In genomic region chr17:7858487-7858832, GRCh38 we compare ENCODE assay signal across 8 cellular contexts. TPM values are rescaled to one million over a fixed set of nuclear protein-coding genes. Genes with fewer than 3 reads are reported as not detected.
DNase-seq lines count a peak whose midpoint lies in the region; ATAC-seq and TF ChIP-seq lines count a peak whose summit lies in the region.

No MANE protein-coding gene starts in this region.

- ATAC-seq in body of pancreas = peak; percentile 11

- H3K27ac ChIP-seq in body of pancreas (peak overlapping the region; percentile 82 to 96 (median 94)), stomach smooth muscle (ENCODE audit: low read length) (peak overlapping the region; percentile 89)

- intact Hi-C loops in body of pancreas (cut with DNase I) = loop anchor here (5.0 kb wide), 1 partner anchor 36 kb away; no protein-coding TSS in a partner anchor

- H3K9ac ChIP-seq in NT2/D1 (ENCODE audit: insufficient read length, low read depth) (peak overlapping the region; percentile 90), stomach smooth muscle (ENCODE audit: low read length in 2 of 2) (peak overlapping the region; percentile 68 to 93)

- no peaks in the 10 kb centered on the region for H3K9me3 ChIP-seq in NT2/D1 (ENCODE audit: insufficient read depth, low read length)
- no peaks in the 10 kb centered on the region for H3K9me3 ChIP-seq in body of pancreas
- H3K9me3 ChIP-seq in stomach smooth muscle (ENCODE audit: control insufficient read depth in 2 of 2, low read length in 2 of 2) = no peaks in the 10 kb centered on the region

- H3K4me1 ChIP-seq in NT2/D1 (ENCODE audit: insufficient read depth, insufficient read length) = no peaks in the 10 kb centered on the region
- peaks cover 34% of the 10 kb centered on the region for H3K4me1 ChIP-seq in body of pancreas
- H3K4me1 ChIP-seq in stomach smooth muscle (ENCODE audit: control insufficient read depth, insufficient read depth, low read length) = peaks cover 36% of the 10 kb centered on the region

- TF ChIP-seq POLR2A in body of pancreas (IDR thresholded peaks at IDR 0.05) = no peak

- H3K27me3 ChIP-seq in NT2/D1 (ENCODE audit: insufficient read depth, insufficient read length) = no peaks in the 10 kb centered on the region
- no peaks in the 10 kb centered on the region for H3K27me3 ChIP-seq in body of pancreas
- no peaks in the 10 kb centered on the region for H3K27me3 ChIP-seq in kidney epithelial cell (ENCODE audit: control insufficient read depth, insufficient read depth, low read length)
- no peaks in the 10 kb centered on the region for H3K27me3 ChIP-seq in stomach smooth muscle (ENCODE audit: control insufficient read depth in 1 of 2, insufficient read depth in 2 of 2, low read length in 2 of 2)

- H3K4me3 ChIP-seq in NT2/D1 (ENCODE audit: insufficient read length, low read depth) (peak overlapping the region; percentile 57), body of pancreas (peak overlapping the region in 1 of 2 donors; percentile 49), kidney epithelial cell (ENCODE audit: low read depth, low read length) (peak overlapping the region; percentile 66), stomach smooth muscle (ENCODE audit: low read length in 2 of 2) (peak overlapping the region; percentile 77 to 97)

- TF ChIP-seq CTCF in body of pancreas (IDR thresholded peaks at IDR 0.05) (peak; percentile 24 to 64 (median 43)), kidney epithelial cell (IDR thresholded peaks at IDR 0.05; ENCODE audit: insufficient read depth, low read length, poor library complexity, severe bottlenecking) (peak; percentile 55)

- DNase-seq in NCI-H2227 (lab: John Stamatoyannopoulos, UW; ENCODE audit: unreplicated experiment) (peak; percentile 51), NCI-H2227 treated with DMSO at 0.1 percent for 48 hours (lab: John Stamatoyannopoulos, UW) (no peak), NT2/D1 (ENCODE audit: low read depth, low spot score) (no peak), body of pancreas (peak; percentile 49 to 69 (median 63)), kidney epithelial cell (ENCODE audit: low read depth) (no peak), CD1c-positive myeloid dendritic cell (ENCODE audit: extremely low spot score) (no peak), epidermal melanocyte (ENCODE audit: insufficient read length, low spot score) (no peak)

- H3K36me3 ChIP-seq in NT2/D1 (ENCODE audit: insufficient read depth, insufficient read length, low read length) = peaks cover 37% of the 10 kb centered on the region
- no peaks in the 10 kb centered on the region for H3K36me3 ChIP-seq in body of pancreas (replicated peaks in 1 of 2; ENCODE audit: insufficient read depth in 1 of 2, low read depth in 2 of 2)
- H3K36me3 ChIP-seq in kidney epithelial cell (ENCODE audit: control insufficient read depth, insufficient read depth, low read length) = no peaks in the 10 kb centered on the region
- H3K36me3 ChIP-seq in stomach smooth muscle (ENCODE audit: control insufficient read depth in 2 of 2, insufficient read depth in 2 of 2, low read length in 2 of 2) = peaks cover 6 to 7% of the 10 kb centered on the region in 2 donors

- 9 to 13% methylated on average over 7 to 20 of the region's 20 CpGs for WGBS in body of pancreas, 2 donors

RNA-seq across cellular contexts. Expression of gene CYB5D1, which starts 0.7 kb away (rescaled TPM):
- total RNA-seq in body of pancreas = 10 to 100 TPM in 1 of 2 donors, 1 to 10 TPM in 1; 5.7 to 16.5 TPM
- 5.3 and 7.4 TPM in 2 replicates for total RNA-seq in kidney epithelial cell

RNA-seq across cellular contexts. Expression of gene NAA38, which starts 1.1 kb away (rescaled TPM):
- total RNA-seq in body of pancreas (10 to 100 TPM; 25.7 to 50.1 TPM), kidney epithelial cell (50.5 and 51.0 TPM in 2 replicates)

RNA-seq across cellular contexts. Expression of gene TMEM88, which starts 3.6 kb away (rescaled TPM):
- total RNA-seq in body of pancreas (10 to 100 TPM in 1 of 2 donors, 1 to 10 TPM in 1; 6.0 to 16.2 TPM), kidney epithelial cell (3.5 and 4.3 TPM in 2 replicates)

RNA-seq across cellular contexts. Expression of gene KDM6B, which starts 24.4 kb away (rescaled TPM):
- 10 to 100 TPM in 1 of 2 donors, 1 to 10 TPM in 1; 7.5 to 20.1 TPM for total RNA-seq in body of pancreas
- total RNA-seq in kidney epithelial cell = 15.6 and 20.4 TPM in 2 replicates

RNA-seq across cellular contexts. Expression of gene CHD3, which starts 30.1 kb away (rescaled TPM):
- total RNA-seq in body of pancreas = 10 to 100 TPM; 53.7 to 69.9 TPM
- 36.2 and 42.4 TPM in 2 replicates for total RNA-seq in kidney epithelial cell

Comparison
In these comparisons a context has a peak if more than half of its experiments do, and no peak if none do; other contexts are left out.
1. DNase-seq: peak in NCI-H2227 (single experiment) and body of pancreas (4 of 4); none in NCI-H2227 treated with DMSO at 0.1 percent for 48 hours (single experiment), NT2/D1 (single experiment), kidney epithelial cell (single experiment), CD1c-positive myeloid dendritic cell (single experiment) and epidermal melanocyte (single experiment).